ENCODE assay signal across 26 cellular contexts in the genomic region with DNA sequence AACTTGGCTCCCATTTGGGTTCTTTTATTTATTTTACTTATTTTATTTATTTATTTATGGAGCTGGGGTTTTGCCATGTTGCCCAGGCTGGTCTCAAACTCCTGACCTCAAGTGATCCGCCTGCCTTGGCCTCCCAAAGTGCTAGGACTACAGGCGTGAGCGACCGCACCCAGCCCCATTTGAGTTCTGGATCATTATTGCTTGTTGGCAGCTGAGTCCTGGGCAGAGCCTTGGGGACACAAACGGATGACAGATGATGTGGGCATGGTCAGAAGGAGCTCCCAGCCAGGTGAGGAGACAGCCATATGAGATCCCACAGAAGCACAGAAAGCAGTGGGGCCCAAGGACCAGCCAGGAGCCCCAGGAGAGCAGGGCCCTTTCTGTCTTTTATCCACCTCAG.
"Had no signal": no experiment of that assay in that cellular context is flagged by ENCODE, and none has a peak within 500 bp of the region (broad histone marks: within the 10 kb centered on the region; RNA-seq: fewer than 3 reads in every experiment).

No MANE protein-coding gene starts in this region.

- H3K4me3 ChIP-seq: heart left ventricle, left ventricle myocardium inferior, lung, mucosa of descending colon, pancreas, right atrium auricular region, tibial nerve, vagina had no signal

- H3K36me3 ChIP-seq: heart left ventricle, left ventricle myocardium inferior, pancreas, right atrium auricular region, tibial nerve, vagina had no signal

- H3K4me3 Mint-ChIP-seq: immature natural killer cell; memory B cell; naive thymus-derived CD4-positive, alpha-beta T cell; natural killer cell treated with Interleukin-12 subunit alpha and Interleukin-12 subunit beta and Interleukin-15 and Interleukin-18, amount 100 ng/mL, for 72 hours; stimulated activated memory B cell treated with anti-CD40 and anti-IgM and Interleukin-4, amounts not matched to agents 10 μg/mL and 1 μg/mL and 100 μg/mL, for 72 hours; stimulated activated naive CD8-positive, alpha-beta T cell treated with anti-CD3 and anti-CD28 coated beads, Interleukin-15, amount 100 ng/mL, for 72 hours; type B pancreatic cell had no signal

- H3K4me1 Mint-ChIP-seq: immature natural killer cell; memory B cell; naive thymus-derived CD4-positive, alpha-beta T cell; stimulated activated memory B cell treated with anti-CD40 and anti-IgM and Interleukin-4, amounts not matched to agents 10 μg/mL and 1 μg/mL and 100 μg/mL, for 72 hours; stimulated activated naive CD8-positive, alpha-beta T cell treated with anti-CD3 and anti-CD28 coated beads, Interleukin-15, amount 100 ng/mL, for 72 hours had no signal

- H3K4me1 ChIP-seq: heart left ventricle, left ventricle myocardium inferior, pancreas, right atrium auricular region, tibial nerve, vagina had no signal

- H3K27me3 Mint-ChIP-seq: stimulated activated naive CD8-positive, alpha-beta T cell treated with anti-CD3 and anti-CD28 coated beads, Interleukin-15, amount 100 ng/mL, for 72 hours had no signal

- H3K9me3 Mint-ChIP-seq: memory B cell; natural killer cell treated with Interleukin-12 subunit alpha and Interleukin-12 subunit beta and Interleukin-15 and Interleukin-18, amount 100 ng/mL, for 72 hours; stimulated activated naive CD8-positive, alpha-beta T cell treated with anti-CD3 and anti-CD28 coated beads, Interleukin-15, amount 100 ng/mL, for 72 hours; type B pancreatic cell had no signal

- H3K36me3 Mint-ChIP-seq: immature natural killer cell; memory B cell; naive thymus-derived CD4-positive, alpha-beta T cell; natural killer cell treated with Interleukin-12 subunit alpha and Interleukin-12 subunit beta and Interleukin-15 and Interleukin-18, amount 100 ng/mL, for 72 hours; stimulated activated memory B cell treated with anti-CD40 and anti-IgM and Interleukin-4, amounts not matched to agents 10 μg/mL and 1 μg/mL and 100 μg/mL, for 72 hours; type B pancreatic cell had no signal

- DNase-seq: hypothalamus; immature natural killer cell; left ventricle myocardium inferior; midbrain; mucosa of descending colon; naive thymus-derived CD4-positive, alpha-beta T cell; nucleus accumbens; pancreas; small intestine; stimulated activated CD4-positive, alpha-beta T cell treated with anti-CD3 and anti-CD28 coated beads, Interleukin-1b, Interleukin-23, amount 100 ng/mL, for 48 hours; stimulated activated CD4-positive, alpha-beta T cell treated with anti-CD3 and anti-CD28 coated beads, Interleukin-2, amount 100 ng/mL, for 48 hours; stimulated activated CD4-positive, alpha-beta T cell treated with anti-CD3 and anti-CD28 coated beads, Interleukin-4, amount 100 ng/mL, for 4 hours; stimulated activated CD8-positive, alpha-beta memory T cell treated with anti-CD3 and anti-CD28 coated beads, Interleukin-4, amount 100 ng/mL, for 48 hours; stimulated activated naive CD4-positive, alpha-beta T cell treated with Interleukin-2 at 50 U/mL for 16 hours; stimulated activated naive CD8-positive, alpha-beta T cell treated with anti-CD3 and anti-CD28 coated beads, Interleukin-15, amount 100 ng/mL, for 72 hours; substantia nigra had no signal

- H3K27me3 ChIP-seq: pancreas, right atrium auricular region, tibial nerve, vagina had no signal

- H3K27ac ChIP-seq: heart left ventricle, left ventricle myocardium inferior, pancreas, right atrium auricular region, tibial nerve, vagina had no signal

- H3K27ac Mint-ChIP-seq: immature natural killer cell; memory B cell; naive thymus-derived CD4-positive, alpha-beta T cell; natural killer cell treated with Interleukin-12 subunit alpha and Interleukin-12 subunit beta and Interleukin-15 and Interleukin-18, amount 100 ng/mL, for 72 hours; stimulated activated memory B cell treated with anti-CD40 and anti-IgM and Interleukin-4, amounts not matched to agents 10 μg/mL and 1 μg/mL and 100 μg/mL, for 72 hours; type B pancreatic cell had no signal

- ATAC-seq: heart left ventricle; mucosa of descending colon; naive thymus-derived CD4-positive, alpha-beta T cell; natural killer cell treated with Interleukin-12 subunit alpha and Interleukin-12 subunit beta and Interleukin-15 and Interleukin-18, amount 100 ng/mL, for 72 hours; pancreas; sciatic nerve; stimulated activated memory B cell treated with anti-CD40 and anti-IgM and Interleukin-4, amounts not matched to agents 10 μg/mL and 1 μg/mL and 100 μg/mL, for 72 hours; stimulated activated naive CD8-positive, alpha-beta T cell treated with anti-CD3 and anti-CD28 coated beads, Interleukin-15, amount 100 ng/mL, for 72 hours had no signal

- H3K9me3 ChIP-seq: heart left ventricle, left ventricle myocardium inferior, mucosa of descending colon, pancreas, right atrium auricular region, tibial nerve, vagina had no signal
